16 cellular contexts compared by ENCODE assay signal in the genomic region with DNA sequence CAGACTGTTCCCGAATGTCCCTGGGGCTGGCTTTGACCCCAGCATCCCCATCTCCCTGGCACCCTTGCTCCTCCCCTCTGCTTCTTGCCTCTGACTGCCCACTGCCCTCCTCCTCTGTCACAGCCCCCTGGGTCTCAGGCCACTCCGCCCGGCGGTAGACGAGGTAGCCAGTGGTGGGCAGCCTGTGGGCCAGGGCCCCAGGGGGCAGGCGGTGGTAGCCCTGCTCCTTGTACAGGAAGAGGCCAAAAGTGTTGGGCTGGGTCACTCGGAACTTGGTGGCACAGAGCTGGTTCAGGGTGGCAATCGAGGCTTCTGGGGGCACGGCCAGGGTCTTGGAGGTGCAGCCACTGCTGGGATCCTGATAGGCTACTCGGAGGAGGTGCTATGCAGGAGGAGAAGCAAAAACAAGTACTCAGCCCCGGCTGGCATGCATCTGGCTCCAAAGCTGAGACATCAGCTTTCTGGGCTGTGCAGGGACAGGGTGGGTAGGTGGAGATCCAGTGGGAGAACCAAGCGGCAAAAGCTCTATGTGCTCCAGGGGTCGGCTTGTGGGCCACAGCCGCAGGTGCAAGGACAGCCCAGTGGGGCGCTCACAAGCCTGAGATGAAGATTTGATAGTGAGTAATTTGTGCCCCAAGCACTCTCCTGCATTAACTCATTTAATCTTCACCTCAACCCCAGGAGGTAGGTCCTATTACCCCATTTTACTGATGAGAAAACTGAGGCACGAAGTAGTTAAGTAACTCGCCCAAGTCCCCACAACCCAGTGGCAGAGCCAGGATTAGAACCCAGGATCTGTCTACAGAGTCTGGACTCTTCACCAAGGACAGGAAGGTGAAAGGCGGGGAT. TPM values are rescaled to one million over a fixed set of nuclear protein-coding genes. Genes with fewer than 3 reads are reported as not detected.
DNase-seq lines count a peak whose midpoint lies in the region; ATAC-seq, FAIRE-seq and TF ChIP-seq lines count a peak whose summit lies in the region.
"Had no signal": no experiment of that assay in that cellular context is flagged by ENCODE, and none has a peak within 500 bp of the region (broad histone marks: within the 10 kb centered on the region; RNA-seq: fewer than 3 reads in every experiment).

No MANE protein-coding gene starts in this region.

- no peaks in the 10 kb centered on the region for H3K27me3 Mint-ChIP-seq in astrocyte (ENCODE audit: low read depth, unreplicated experiment)

- TF ChIP-seq CTCF in heart right ventricle (IDR thresholded peaks at IDR 0.05) (no peak), astrocyte (IDR thresholded peaks at IDR 0.05; ENCODE audit: insufficient read depth, low read depth, low read length) (no peak), HepG2 (CRISPR knock-in tag; IDR thresholded peaks at IDR 0.05) (no peak)

- FAIRE-seq in astrocyte (lab: Jason Lieb, UNC) (no peak), HepG2 (lab: Jason Lieb, UNC) (no peak)
- FAIRE-seq: H1 had no signal

- no peak for TF ChIP-seq POLR2A in HepG2 (IDR thresholded peaks at IDR 0.05; ENCODE audit: insufficient read depth in 1 of 2, low read depth in 2 of 2, low read length in 2 of 2)

- peaks cover 29% of the 10 kb centered on the region for H3K4me1 Mint-ChIP-seq in astrocyte (ENCODE audit: low read depth, unreplicated experiment)

- H3K27me3 ChIP-seq in right cardiac atrium (ENCODE audit: control insufficient read depth, insufficient read depth) (no peaks in the 10 kb centered on the region), heart right ventricle (no peaks in the 10 kb centered on the region), astrocyte (ENCODE audit: insufficient read depth, low read length) (no peaks in the 10 kb centered on the region), HepG2 (ENCODE audit: control insufficient read depth in 1 of 2, insufficient read depth in 2 of 2, low read length in 2 of 2) (no peaks in the 10 kb centered on the region), aorta (ENCODE audit: control insufficient read depth in 1 of 2, insufficient read depth in 2 of 2, low read length in 1 of 2) (no peaks in the 10 kb centered on the region)
- H3K27me3 ChIP-seq: BE2C had no signal

- POLR2A ChIA-PET in HepG2 (lab: Yijun Ruan, JAX), result interaction anchor here (4.0 kb wide), 1 partner anchor 20 kb away, joined by 35 read pairs; no protein-coding TSS in a partner anchor

- H3K4me2 ChIP-seq in astrocyte (ENCODE audit: low read length), result no peak overlapping the region
- no peak overlapping the region for H3K4me2 ChIP-seq in HepG2 (ENCODE audit: low read depth, low read length)

- H3K9me3 ChIP-seq in right cardiac atrium (ENCODE audit: control insufficient read depth, low read length) (no peaks in the 10 kb centered on the region), heart right ventricle (no peaks in the 10 kb centered on the region), astrocyte (ENCODE audit: insufficient read depth, low read depth, low read length) (no peaks in the 10 kb centered on the region), HepG2 (ENCODE audit: low read length) (no peaks in the 10 kb centered on the region), aorta (ENCODE audit: control insufficient read depth, low read length) (no peaks in the 10 kb centered on the region)
- H3K9me3 ChIP-seq: BE2C had no signal

- intact Hi-C loops in right cardiac atrium (cut with DNase I), result no loop called here
- intact Hi-C loops in heart right ventricle (cut with DNase I), result loop anchor here in 1 of 10 donors (2.0 kb wide), 1 partner anchor 24 kb away; no protein-coding TSS in a partner anchor
- intact Hi-C loops in HepG2 (cut with micrococcal nuclease; ENCODE audit: unreplicated experiment), result no loop called here
- intact Hi-C loops in aorta (cut with DNase I), result no loop called here

- no peak for ATAC-seq in right cardiac atrium
- no peak for ATAC-seq in heart right ventricle
- ATAC-seq in HepG2, result no peak
- no peak for ATAC-seq in aorta (ENCODE audit: low FRiP score)
- ATAC-seq in activated CD4-positive, CD25-positive, alpha-beta regulatory T cell treated with anti-CD3 and anti-CD28 coated beads, Interleukin-2, amount 50 U/mL, for 24 hours, result no peak

- H3K36me3 ChIP-seq in heart right ventricle (peaks cover 0 to 37% (median 0%) of the 10 kb centered on the region in 9 donors), astrocyte (ENCODE audit: insufficient read depth, low read length) (peaks cover 3% of the 10 kb centered on the region), HepG2 (replicated peaks in 1 of 2; ENCODE audit: control insufficient read depth in 1 of 2, insufficient read depth in 2 of 2, low read length in 2 of 2) (no peaks in the 10 kb centered on the region), aorta (ENCODE audit: control insufficient read depth in 1 of 2, insufficient read depth in 2 of 2, low read length in 1 of 2) (no peaks in the 10 kb centered on the region)
- H3K36me3 ChIP-seq: BE2C had no signal

- H3K4me3 ChIP-seq in right cardiac atrium (ENCODE audit: low read length) (no peak overlapping the region), heart right ventricle (no peak overlapping the region), astrocyte (ENCODE audit: insufficient read depth, low read depth, low read length) (no peak overlapping the region), HepG2 (replicated peaks in 1 of 3; ENCODE audit: insufficient read depth in 1 of 3, low read depth in 2 of 3, low read length in 3 of 3) (no peak overlapping the region), aorta (ENCODE audit: low read length in 2 of 2) (no peak overlapping the region)

- H3K36me3 Mint-ChIP-seq in astrocyte (ENCODE audit: low read depth, unreplicated experiment), result peaks cover 5% of the 10 kb centered on the region

- in situ Hi-C loops in HepG2 (cut with HindIII; ENCODE audit: extremely low pct_ligation_motif_present, low pct_unique_long_range_greater_than_20kb), result no loop called here

- WGBS in right cardiac atrium, result 80% methylated on average over 18 of the region's 18 CpGs
- 79 to 83% methylated on average over 18 of the region's 18 CpGs for WGBS in heart right ventricle, 2 donors
- WGBS in HepG2 (ENCODE audit: low lambda C conversion rate), result 84% methylated on average over 18 of the region's 18 CpGs
- WGBS in aorta, 2 donors, result 84 to 85% methylated on average over 18 of the region's 18 CpGs

- H3K79me2 ChIP-seq in astrocyte (ENCODE audit: insufficient read depth, low read length), result peaks cover 27% of the 10 kb centered on the region
- H3K79me2 ChIP-seq in HepG2 (ENCODE audit: insufficient read depth, low read length), result no peaks in the 10 kb centered on the region

- DNase-seq in right cardiac atrium, result peak; percentile 3 to 43 (median 25)
- DNase-seq in heart right ventricle, result no peak
- DNase-seq in astrocyte (ENCODE audit: low read depth), result no peak
- DNase-seq in HepG2 (ENCODE audit: low spot score), result no peak
- peak; percentile 36 to 63 for DNase-seq in aorta
- no peak for DNase-seq in OCI-M1 (lab: John Stamatoyannopoulos, UW)
- DNase-seq in NCI-H510A treated with DMSO at 0.1 percent for 48 hours (lab: John Stamatoyannopoulos, UW), result no peak
- DNase-seq: BE2C, Kasumi-1, NCI-H1417, NCI-H1930, NCI-H2171, NCI-H446 treated with DMSO at 0.1 percent for 48 hours had no signal

- peak overlapping the region; percentile 47 for H3K27ac Mint-ChIP-seq in astrocyte (ENCODE audit: unreplicated experiment)

- no peak overlapping the region for H3K4me3 Mint-ChIP-seq in astrocyte (ENCODE audit: unreplicated experiment)
- H3K4me3 Mint-ChIP-seq: CD8-positive, alpha-beta memory T cell had no signal

- no peak for TF ChIP-seq EP300 in HepG2 (IDR thresholded peaks at IDR 0.05; ENCODE audit: low read depth in 2 of 2, low read length in 2 of 2)
- TF ChIP-seq EP300 in HepG2 (CRISPR knock-in tag; IDR thresholded peaks at IDR 0.05; ENCODE audit: borderline replicate concordance), result no peak

- CTCF ChIA-PET in HepG2 (lab: Yijun Ruan, JAX; ENCODE audit: low intra/inter-chr PET ratio, low total read pairs), result no interaction called here

- H3K9ac ChIP-seq in astrocyte (ENCODE audit: low read length), result no peak overlapping the region
- no peak overlapping the region for H3K9ac ChIP-seq in HepG2 (ENCODE audit: insufficient read depth, low read depth, low read length)

- H4K20me1 ChIP-seq in astrocyte (ENCODE audit: insufficient read depth, low read length) (peaks cover 49% of the 10 kb centered on the region), HepG2 (ENCODE audit: insufficient read depth, low read length) (no peaks in the 10 kb centered on the region)

- no peak overlapping the region for H3K27ac ChIP-seq in right cardiac atrium (ENCODE audit: low read length)
- no peak overlapping the region for H3K27ac ChIP-seq in heart right ventricle
- H3K27ac ChIP-seq in astrocyte (ENCODE audit: low read depth, low read length), result no peak overlapping the region
- H3K27ac ChIP-seq in HepG2 (ENCODE audit: extremely low read length, insufficient read depth, low read length), result no peak overlapping the region
- H3K27ac ChIP-seq in aorta (ENCODE audit: low read depth in 1 of 2, low read length in 2 of 2), result no peak overlapping the region

- no peak for TF ChIP-seq RAD21 in HepG2 (CRISPR knock-in tag; IDR thresholded peaks at IDR 0.05)

- H3K4me1 ChIP-seq in right cardiac atrium (ENCODE audit: control insufficient read depth, insufficient read depth, low read length) (peaks cover 3% of the 10 kb centered on the region), heart right ventricle (peaks cover 19 to 45% (median 37%) of the 10 kb centered on the region in 9 donors), astrocyte (ENCODE audit: insufficient read depth, low read length) (peaks cover 46% of the 10 kb centered on the region), HepG2 (ENCODE audit: insufficient read depth, low read length) (peaks cover 45% of the 10 kb centered on the region), aorta (ENCODE audit: control insufficient read depth in 1 of 2, insufficient read depth in 2 of 2, low read length in 2 of 2) (no peaks in the 10 kb centered on the region)

- BruUV-seq in HepG2 (replicated peaks; lab: Mats Ljungman, UMichigan), result no TSS peak

- peaks cover 2% of the 10 kb centered on the region for H3K9me3 Mint-ChIP-seq in astrocyte (ENCODE audit: unreplicated experiment)
- H3K9me3 Mint-ChIP-seq: CD8-positive, alpha-beta memory T cell had no signal

- H2AFZ ChIP-seq in astrocyte (ENCODE audit: low read depth, low read length), result no peak overlapping the region
- no peak overlapping the region for H2AFZ ChIP-seq in HepG2 (ENCODE audit: low read length)

RNA-seq across cellular contexts. Expression of gene RIN1, which starts 3.6 kb away (rescaled TPM):
- total RNA-seq in right cardiac atrium (1 to 10 TPM; 2.0 to 3.8 (median 2.2) TPM), heart right ventricle (1 to 10 TPM in 8 of 10 donors, under 1 TPM in 2; 0.81 to 5.3 (median 1.6) TPM), astrocyte (8.5 and 12.0 TPM in 2 replicates), HepG2 (2016; rRNA removed; fragmentation: Illumina TruSeq; extraction: Trizol) (3.9 and 4.1 TPM in 2 replicates), aorta (1 to 10 TPM; 8.3 to 9.1 TPM)
- polyA plus RNA-seq in right cardiac atrium (1.6 TPM), heart right ventricle (10 to 100 TPM in 1 of 2 donors, 1 to 10 TPM in 1; 3.9 to 10.8 TPM), HepG2 (2011; rRNA removed) (2.4 and 4.2 TPM in 2 replicates), aorta (10 to 100 TPM in 1 of 2 donors, 1 to 10 TPM in 1; 1.8 to 13.3 TPM)
- 1.6 and 2.4 TPM in 2 replicates for total RNA-seq in HepG2 (2016; cell fraction: cytosol; rRNA removed; fragmentation: Illumina TruSeq; extraction: Trizol; ENCODE audit: low read depth)
- 3.5 and 4.5 TPM in 2 replicates for total RNA-seq in HepG2 (2016; cell fraction: insoluble cytoplasmic fraction; rRNA removed; fragmentation: Illumina TruSeq; extraction: Trizol)
- 2.0 and 2.9 TPM in 2 replicates for total RNA-seq in HepG2 (2016; cell fraction: membrane; rRNA removed; fragmentation: Illumina TruSeq; extraction: Trizol)
- 3.5 TPM in 2 replicates for total RNA-seq in HepG2 (2016; cell fraction: nucleus; rRNA removed; fragmentation: Illumina TruSeq; extraction: Trizol)
- polyA plus RNA-seq in HepG2 (2011; cell fraction: cytosol; rRNA removed), result 3.6 and 24.3 TPM in 2 replicates
- polyA plus RNA-seq in HepG2 (2011; cell fraction: nucleus; rRNA removed), result 13.9 and 17.2 TPM in 2 replicates
- polyA plus RNA-seq in HepG2 (2012), result 3.3 TPM in 2 replicates
- 0.76 and 1.0 TPM in 2 replicates for polyA plus RNA-seq in HepG2 (2016; cell fraction: cytosol; fragmentation: Illumina TruSeq; extraction: Trizol; ENCODE audit: low read depth)
- polyA plus RNA-seq in HepG2 (2016; cell fraction: insoluble cytoplasmic fraction; fragmentation: Illumina TruSeq; extraction: Trizol; ENCODE audit: low read depth), result 2.9 and 4.1 TPM in 2 replicates
- polyA plus RNA-seq in HepG2 (2016; cell fraction: membrane; fragmentation: Illumina TruSeq; extraction: Trizol; ENCODE audit: low read depth), result 1.4 and 2.1 TPM in 2 replicates
- polyA plus RNA-seq in HepG2 (2016; cell fraction: nucleus; fragmentation: Illumina TruSeq; extraction: Trizol; ENCODE audit: insufficient read depth, low read depth), result 8.7 and 9.1 TPM in 2 replicates
- 6.2 and 14.2 TPM in 2 replicates for polyA minus RNA-seq in HepG2 (2011; rRNA and poly(A)+ RNA removed; ENCODE audit: low replicate concordance)
- 2.4 and 4.0 TPM in 2 replicates for polyA minus RNA-seq in HepG2 (2011; cell fraction: cytosol; rRNA and poly(A)+ RNA removed)
- polyA minus RNA-seq in HepG2 (2011; cell fraction: nucleus; rRNA and poly(A)+ RNA removed), result 2.0 and 2.4 TPM in 2 replicates

RNA-seq across cellular contexts. Expression of gene BRMS1, which starts 12.3 kb away (rescaled TPM):
- total RNA-seq in right cardiac atrium (10 to 100 TPM; 12.7 to 19.8 (median 15.0) TPM), heart right ventricle (10 to 100 TPM; 10.6 to 17.6 (median 12.9) TPM), astrocyte (43.5 and 47.8 TPM in 2 replicates), HepG2 (2016; rRNA removed; fragmentation: Illumina TruSeq; extraction: Trizol) (55.7 and 63.1 TPM in 2 replicates), aorta (10 to 100 TPM; 21.5 to 22.4 TPM)
- polyA plus RNA-seq in right cardiac atrium (26.0 TPM), heart right ventricle (10 to 100 TPM; 25.2 to 73.9 TPM), HepG2 (2011; rRNA removed) (15.8 and 16.8 TPM in 2 replicates), aorta (10 to 100 TPM; 24.4 to 55.2 TPM)
- 15.1 and 18.0 TPM in 2 replicates for total RNA-seq in HepG2 (2016; cell fraction: cytosol; rRNA removed; fragmentation: Illumina TruSeq; extraction: Trizol; ENCODE audit: low read depth)
- 55.6 and 65.9 TPM in 2 replicates for total RNA-seq in HepG2 (2016; cell fraction: insoluble cytoplasmic fraction; rRNA removed; fragmentation: Illumina TruSeq; extraction: Trizol)
- total RNA-seq in HepG2 (2016; cell fraction: membrane; rRNA removed; fragmentation: Illumina TruSeq; extraction: Trizol), result 28.2 and 32.2 TPM in 2 replicates
- 23.2 and 25.5 TPM in 2 replicates for total RNA-seq in HepG2 (2016; cell fraction: nucleus; rRNA removed; fragmentation: Illumina TruSeq; extraction: Trizol)
- polyA plus RNA-seq in HepG2 (2011; cell fraction: cytosol; rRNA removed), result 15.3 and 20.1 TPM in 2 replicates
- 19.9 and 20.4 TPM in 2 replicates for polyA plus RNA-seq in HepG2 (2011; cell fraction: nucleus; rRNA removed)
- 8.8 and 11.6 TPM in 2 replicates for polyA plus RNA-seq in HepG2 (2012)
- 11.6 and 12.3 TPM in 2 replicates for polyA plus RNA-seq in HepG2 (2016; cell fraction: cytosol; fragmentation: Illumina TruSeq; extraction: Trizol; ENCODE audit: low read depth)
- polyA plus RNA-seq in HepG2 (2016; cell fraction: insoluble cytoplasmic fraction; fragmentation: Illumina TruSeq; extraction: Trizol; ENCODE audit: low read depth), result 54.5 and 57.6 TPM in 2 replicates
- 20.8 and 22.1 TPM in 2 replicates for polyA plus RNA-seq in HepG2 (2016; cell fraction: membrane; fragmentation: Illumina TruSeq; extraction: Trizol; ENCODE audit: low read depth)
- polyA plus RNA-seq in HepG2 (2016; cell fraction: nucleus; fragmentation: Illumina TruSeq; extraction: Trizol; ENCODE audit: insufficient read depth, low read depth), result 38.8 and 42.9 TPM in 2 replicates
- 8.1 and 30.0 TPM in 2 replicates for polyA minus RNA-seq in HepG2 (2011; rRNA and poly(A)+ RNA removed; ENCODE audit: low replicate concordance)
- polyA minus RNA-seq in HepG2 (2011; cell fraction: cytosol; rRNA and poly(A)+ RNA removed), result 2.9 TPM in 2 replicates
- 4.2 and 5.5 TPM in 2 replicates for polyA minus RNA-seq in HepG2 (2011; cell fraction: nucleus; rRNA and poly(A)+ RNA removed)

RNA-seq across cellular contexts. Expression of gene B4GAT1, which starts 14.8 kb away (rescaled TPM):
- total RNA-seq in right cardiac atrium (10 to 100 TPM; 43.9 to 67.1 (median 57.0) TPM), heart right ventricle (10 to 100 TPM; 36.5 to 69.6 (median 48.1) TPM), astrocyte (25.2 and 28.4 TPM in 2 replicates), HepG2 (2016; rRNA removed; fragmentation: Illumina TruSeq; extraction: Trizol) (44.9 and 109 TPM in 2 replicates), aorta (10 to 100 TPM; 11.8 to 18.8 TPM)
- polyA plus RNA-seq in right cardiac atrium (60.2 TPM), heart right ventricle (10 to 100 TPM; 22.3 to 45.4 TPM), HepG2 (2011; rRNA removed) (40.4 and 47.8 TPM in 2 replicates), aorta (10 to 100 TPM in 1 of 2 donors, 1 to 10 TPM in 1; 7.0 to 18.3 TPM)
- 15.0 and 17.3 TPM in 2 replicates for total RNA-seq in HepG2 (2016; cell fraction: cytosol; rRNA removed; fragmentation: Illumina TruSeq; extraction: Trizol; ENCODE audit: low read depth)
- 41.0 and 117 TPM in 2 replicates for total RNA-seq in HepG2 (2016; cell fraction: insoluble cytoplasmic fraction; rRNA removed; fragmentation: Illumina TruSeq; extraction: Trizol)
- 35.2 and 38.9 TPM in 2 replicates for total RNA-seq in HepG2 (2016; cell fraction: membrane; rRNA removed; fragmentation: Illumina TruSeq; extraction: Trizol)
- total RNA-seq in HepG2 (2016; cell fraction: nucleus; rRNA removed; fragmentation: Illumina TruSeq; extraction: Trizol), result 80.6 and 90.0 TPM in 2 replicates
- polyA plus RNA-seq in HepG2 (2011; cell fraction: cytosol; rRNA removed), result 35.5 and 44.1 TPM in 2 replicates
- polyA plus RNA-seq in HepG2 (2011; cell fraction: nucleus; rRNA removed), result 29.5 and 32.3 TPM in 2 replicates
- polyA plus RNA-seq in HepG2 (2012), result 64.9 and 76.3 TPM in 2 replicates
- polyA plus RNA-seq in HepG2 (2016; cell fraction: cytosol; fragmentation: Illumina TruSeq; extraction: Trizol; ENCODE audit: low read depth), result 13.3 and 16.5 TPM in 2 replicates
- polyA plus RNA-seq in HepG2 (2016; cell fraction: insoluble cytoplasmic fraction; fragmentation: Illumina TruSeq; extraction: Trizol; ENCODE audit: low read depth), result 40.4 and 42.0 TPM in 2 replicates
- 25.2 and 28.0 TPM in 2 replicates for polyA plus RNA-seq in HepG2 (2016; cell fraction: membrane; fragmentation: Illumina TruSeq; extraction: Trizol; ENCODE audit: low read depth)
- 122 and 134 TPM in 2 replicates for polyA plus RNA-seq in HepG2 (2016; cell fraction: nucleus; fragmentation: Illumina TruSeq; extraction: Trizol; ENCODE audit: insufficient read depth, low read depth)
- 4.0 and 58.3 TPM in 2 replicates for polyA minus RNA-seq in HepG2 (2011; rRNA and poly(A)+ RNA removed; ENCODE audit: low replicate concordance)
- 26.4 and 32.5 TPM in 2 replicates for polyA minus RNA-seq in HepG2 (2011; cell fraction: cytosol; rRNA and poly(A)+ RNA removed)
- 7.3 and 8.3 TPM in 2 replicates for polyA minus RNA-seq in HepG2 (2011; cell fraction: nucleus; rRNA and poly(A)+ RNA removed)

RNA-seq across cellular contexts. Expression of gene CD248, which starts 15.8 kb away (rescaled TPM):
- total RNA-seq in right cardiac atrium, result 10 to 100 TPM; 10.5 to 22.9 (median 21.9) TPM
- polyA plus RNA-seq in right cardiac atrium, result 12.0 TPM
- total RNA-seq in heart right ventricle, result 10 to 100 TPM in 5 of 10 donors, 1 to 10 TPM in 5; 5.3 to 44.4 (median 9.1) TPM
- polyA plus RNA-seq in heart right ventricle, result 10 to 100 TPM in 1 of 2 donors, 1 to 10 TPM in 1; 8.6 to 35.9 TPM
- total RNA-seq in astrocyte, result 50.9 and 58.8 TPM in 2 replicates
- 0.20 and 0.35 TPM in 2 replicates for total RNA-seq in HepG2 (2016; rRNA removed; fragmentation: Illumina TruSeq; extraction: Trizol)
- not detected in 2 replicates for total RNA-seq in HepG2 (2016; cell fraction: cytosol; rRNA removed; fragmentation: Illumina TruSeq; extraction: Trizol; ENCODE audit: low read depth)
- 0.09 and 0.35 TPM in 2 replicates for total RNA-seq in HepG2 (2016; cell fraction: insoluble cytoplasmic fraction; rRNA removed; fragmentation: Illumina TruSeq; extraction: Trizol)
- total RNA-seq in HepG2 (2016; cell fraction: membrane; rRNA removed; fragmentation: Illumina TruSeq; extraction: Trizol), result 0.06 TPM in 1 of 2 replicates, not detected in the other
- 0.37 and 0.44 TPM in 2 replicates for total RNA-seq in HepG2 (2016; cell fraction: nucleus; rRNA removed; fragmentation: Illumina TruSeq; extraction: Trizol)
- 0.20 and 0.25 TPM in 2 replicates for polyA plus RNA-seq in HepG2 (2011; rRNA removed)
- polyA plus RNA-seq in HepG2 (2011; cell fraction: cytosol; rRNA removed), result 0.23 and 0.32 TPM in 2 replicates
- polyA plus RNA-seq in HepG2 (2011; cell fraction: nucleus; rRNA removed), result 0.80 and 0.85 TPM in 2 replicates
- polyA plus RNA-seq in HepG2 (2012), result 0.51 and 1.1 TPM in 2 replicates
- polyA plus RNA-seq in HepG2 (2016; cell fraction: cytosol; fragmentation: Illumina TruSeq; extraction: Trizol; ENCODE audit: low read depth), result 0.08 and 0.09 TPM in 2 replicates
- 0.27 and 0.71 TPM in 2 replicates for polyA plus RNA-seq in HepG2 (2016; cell fraction: insoluble cytoplasmic fraction; fragmentation: Illumina TruSeq; extraction: Trizol; ENCODE audit: low read depth)
- polyA plus RNA-seq in HepG2 (2016; cell fraction: membrane; fragmentation: Illumina TruSeq; extraction: Trizol; ENCODE audit: low read depth), result 0.18 and 0.36 TPM in 2 replicates
- polyA plus RNA-seq in HepG2 (2016; cell fraction: nucleus; fragmentation: Illumina TruSeq; extraction: Trizol; ENCODE audit: insufficient read depth, low read depth), result 2.6 and 2.7 TPM in 2 replicates
- polyA minus RNA-seq in HepG2 (2011; rRNA and poly(A)+ RNA removed; ENCODE audit: low replicate concordance), result 0.09 and 1.0 TPM in 2 replicates
- polyA minus RNA-seq in HepG2 (2011; cell fraction: cytosol; rRNA and poly(A)+ RNA removed), result 0.40 and 0.88 TPM in 2 replicates
- 0.26 and 0.50 TPM in 2 replicates for polyA minus RNA-seq in HepG2 (2011; cell fraction: nucleus; rRNA and poly(A)+ RNA removed)
- 100 to 1,000 TPM in 1 of 2 donors, 10 to 100 TPM in 1; 38.6 to 118 TPM for total RNA-seq in aorta
- 1 to 10 TPM; 3.1 to 7.2 TPM for polyA plus RNA-seq in aorta

RNA-seq across cellular contexts. Expression of gene SLC29A2, which starts 39.0 kb away (rescaled TPM):
- total RNA-seq in right cardiac atrium (10 to 100 TPM; 18.7 to 33.2 (median 30.0) TPM), heart right ventricle (10 to 100 TPM in 3 of 10 donors, 1 to 10 TPM in 7; 7.8 to 28.0 (median 9.5) TPM), astrocyte (5.0 and 6.6 TPM in 2 replicates), HepG2 (2016; rRNA removed; fragmentation: Illumina TruSeq; extraction: Trizol) (0.49 and 0.66 TPM in 2 replicates), aorta (1 to 10 TPM; 1.9 to 3.3 TPM)
- polyA plus RNA-seq in right cardiac atrium (24.3 TPM), heart right ventricle (10 to 100 TPM; 25.9 to 50.6 TPM), HepG2 (2011; rRNA removed) (0.56 and 0.63 TPM in 2 replicates), aorta (1 to 10 TPM in 1 of 2 donors, under 1 TPM in 1; 0.38 to 3.9 TPM)
- 0.09 and 0.30 TPM in 2 replicates for total RNA-seq in HepG2 (2016; cell fraction: cytosol; rRNA removed; fragmentation: Illumina TruSeq; extraction: Trizol; ENCODE audit: low read depth)
- 0.18 and 0.71 TPM in 2 replicates for total RNA-seq in HepG2 (2016; cell fraction: insoluble cytoplasmic fraction; rRNA removed; fragmentation: Illumina TruSeq; extraction: Trizol)
- total RNA-seq in HepG2 (2016; cell fraction: membrane; rRNA removed; fragmentation: Illumina TruSeq; extraction: Trizol), result 0.31 and 0.41 TPM in 2 replicates
- 0.63 and 0.81 TPM in 2 replicates for total RNA-seq in HepG2 (2016; cell fraction: nucleus; rRNA removed; fragmentation: Illumina TruSeq; extraction: Trizol)
- 0.25 and 0.27 TPM in 2 replicates for polyA plus RNA-seq in HepG2 (2011; cell fraction: cytosol; rRNA removed)
- 5.0 and 6.0 TPM in 2 replicates for polyA plus RNA-seq in HepG2 (2011; cell fraction: nucleus; rRNA removed)
- polyA plus RNA-seq in HepG2 (2012), result 0.80 and 1.1 TPM in 2 replicates
- polyA plus RNA-seq in HepG2 (2016; cell fraction: cytosol; fragmentation: Illumina TruSeq; extraction: Trizol; ENCODE audit: low read depth), result 0.14 and 0.24 TPM in 2 replicates
- polyA plus RNA-seq in HepG2 (2016; cell fraction: insoluble cytoplasmic fraction; fragmentation: Illumina TruSeq; extraction: Trizol; ENCODE audit: low read depth), result 0.30 and 0.32 TPM in 2 replicates
- polyA plus RNA-seq in HepG2 (2016; cell fraction: membrane; fragmentation: Illumina TruSeq; extraction: Trizol; ENCODE audit: low read depth), result 0.43 and 0.56 TPM in 2 replicates
- polyA plus RNA-seq in HepG2 (2016; cell fraction: nucleus; fragmentation: Illumina TruSeq; extraction: Trizol; ENCODE audit: insufficient read depth, low read depth), result 2.4 TPM in 2 replicates
- polyA minus RNA-seq in HepG2 (2011; rRNA and poly(A)+ RNA removed; ENCODE audit: low replicate concordance), result 0.28 and 27.8 TPM in 2 replicates
- 0.49 and 0.88 TPM in 2 replicates for polyA minus RNA-seq in HepG2 (2011; cell fraction: cytosol; rRNA and poly(A)+ RNA removed)
- 0.25 and 0.64 TPM in 2 replicates for polyA minus RNA-seq in HepG2 (2011; cell fraction: nucleus; rRNA and poly(A)+ RNA removed)

Comparison
In these comparisons a context has a peak if more than half of its experiments do, and no peak if none do; other contexts are left out.
1. DNase-seq: peak in right cardiac atrium (3 of 3) and aorta (2 of 2); none in heart right ventricle (0 of 2), astrocyte (single experiment), HepG2 (single experiment), OCI-M1 (single experiment) and NCI-H510A treated with DMSO at 0.1 percent for 48 hours (single experiment).